8 cellular contexts compared by ENCODE assay signal in the genomic region with DNA sequence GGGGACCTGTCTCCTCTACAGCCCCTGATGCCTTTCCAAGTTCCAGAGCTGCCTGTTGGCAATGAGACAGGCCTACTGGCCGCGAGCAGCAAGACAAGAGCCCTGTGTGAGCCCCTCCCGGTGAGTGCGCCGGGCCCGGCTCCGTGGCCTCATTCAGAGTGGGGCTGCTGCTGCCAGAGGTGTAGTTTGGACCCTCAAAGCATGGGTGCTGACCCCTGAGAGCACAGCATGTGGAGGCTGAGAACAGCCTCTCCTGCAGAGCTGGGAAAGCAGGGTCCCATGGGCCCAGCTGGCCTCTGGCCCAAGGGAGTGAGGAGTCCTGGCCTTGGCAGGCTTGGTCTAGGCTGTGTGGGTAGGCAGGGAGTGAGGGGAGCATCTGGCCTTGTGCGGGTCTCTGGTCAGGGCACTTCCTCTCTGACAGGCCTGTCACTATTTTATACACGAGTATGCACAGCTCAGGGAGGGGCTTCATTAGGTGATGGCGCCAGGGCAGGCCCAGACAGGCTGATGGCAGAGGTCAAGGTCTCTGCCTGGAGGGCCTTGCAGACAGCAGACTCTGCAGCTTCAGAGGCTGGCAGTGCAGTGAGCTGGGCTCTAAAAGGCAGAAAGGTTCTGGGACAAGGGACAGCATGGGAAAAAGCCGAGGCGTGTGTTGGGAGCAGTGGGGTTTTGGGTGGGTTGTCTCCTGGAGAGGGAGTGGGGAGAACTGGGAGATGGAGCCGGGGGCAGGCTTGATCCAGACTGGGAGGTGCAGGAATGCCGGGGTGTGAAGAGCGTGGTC. TPM values are rescaled to one million over a fixed set of nuclear protein-coding genes. Genes with fewer than 3 reads are reported as not detected.
DNase-seq lines count a peak whose midpoint lies in the region; ATAC-seq and TF ChIP-seq lines count a peak whose summit lies in the region.
"Had no signal": no experiment of that assay in that cellular context is flagged by ENCODE, and none has a peak within 500 bp of the region (broad histone marks: within the 10 kb centered on the region; RNA-seq: fewer than 3 reads in every experiment).

No MANE protein-coding gene starts in this region.

- H3K36me3 Mint-ChIP-seq in central memory CD8-positive, alpha-beta T cell (ENCODE audit: insufficient read depth) = peaks cover 42% of the 10 kb centered on the region

- H3K27ac Mint-ChIP-seq in central memory CD8-positive, alpha-beta T cell (ENCODE audit: low read depth) = peak overlapping the region; percentile 87

- H3K4me1 ChIP-seq in DND-41 (ENCODE audit: insufficient read depth, low read length) = no peaks in the 10 kb centered on the region
- H3K4me1 ChIP-seq in neuronal stem cell (ENCODE audit: control insufficient read depth in 2 of 2, insufficient read depth in 1 of 2, low read depth in 1 of 2, low read length in 2 of 2) = peaks cover 3 to 5% of the 10 kb centered on the region in 2 donors
- H3K4me1 ChIP-seq in transverse colon = no peaks in the 10 kb centered on the region

- no peak overlapping the region for H4K8ac ChIP-seq in neuronal stem cell (ENCODE audit: low read depth, low read length)

- H3K27ac ChIP-seq in DND-41 (ENCODE audit: low read length) (no peak overlapping the region), neuronal stem cell (replicated peaks; ENCODE audit: low read length) (no peak overlapping the region), transverse colon (no peak overlapping the region)

- H3K4me2 ChIP-seq in DND-41 (ENCODE audit: insufficient read depth, low read length) (no peak overlapping the region), neuronal stem cell (ENCODE audit: insufficient read depth, low read length, poor library complexity, severe bottlenecking) (peak overlapping the region; percentile 11)

- intact Hi-C loops in transverse colon (cut with DNase I; ENCODE audit: low total_unique reads) = no loop called here

- no CpG with 5 or more reads among the region's 15 CpGs for WGBS in neuronal stem cell (ENCODE audit: extremely low coverage in 2 of 2, insufficient read length in 2 of 2, insufficient replicate concordance in 1 of 2), 2 donors
- WGBS in transverse colon (ENCODE audit: low coverage in 1 of 2), 2 donors = 84% methylated on average over 15 of the region's 15 CpGs; no CpG with 5 or more reads in 1 of the 2 donors

- H4K20me1 ChIP-seq in DND-41 (ENCODE audit: insufficient read depth, low read length) = peaks cover 10% of the 10 kb centered on the region; the same call in 1 of the 2 replicates

- H3K79me2 ChIP-seq in DND-41 (ENCODE audit: insufficient read depth, low read length) = no peaks in the 10 kb centered on the region

- H2BK120ac ChIP-seq in neuronal stem cell (ENCODE audit: low read depth, low read length) = peak overlapping the region; percentile 47

- H2AFZ ChIP-seq in DND-41 (ENCODE audit: low read depth, low read length) (no peak overlapping the region), neuronal stem cell (ENCODE audit: low read length) (no peak overlapping the region)

- H3K9me3 ChIP-seq in DND-41 (ENCODE audit: insufficient read depth, low read length, severe bottlenecking) (no peaks in the 10 kb centered on the region), neuronal stem cell (replicated peaks in 1 of 2; ENCODE audit: control insufficient read depth in 2 of 2, insufficient read depth in 1 of 2, low read depth in 1 of 2, low read length in 2 of 2) (no peaks in the 10 kb centered on the region), transverse colon (no peaks in the 10 kb centered on the region)

- no peak overlapping the region for H3K4me3 ChIP-seq in DND-41 (ENCODE audit: low read depth in 1 of 2, low read length in 2 of 2)
- H3K4me3 ChIP-seq in neuronal stem cell (ENCODE audit: low read length in 2 of 2) = no peak overlapping the region
- H3K4me3 ChIP-seq in transverse colon = no peak overlapping the region

- H3K79me1 ChIP-seq in neuronal stem cell (ENCODE audit: low read depth, low read length) = no peaks in the 10 kb centered on the region

- peak overlapping the region; percentile 44 for H2BK5ac ChIP-seq in neuronal stem cell (ENCODE audit: low read length)

- no peaks in the 10 kb centered on the region for H3K27me3 Mint-ChIP-seq in central memory CD8-positive, alpha-beta T cell

- H3K4ac ChIP-seq in neuronal stem cell (ENCODE audit: low read length) = no peak overlapping the region

- DNase-seq in DND-41 = no peak
- DNase-seq in NCI-H1105 (lab: John Stamatoyannopoulos, UW) = peak; percentile 10
- no peak for DNase-seq in central memory CD8-positive, alpha-beta T cell (ENCODE audit: low spot score in 2 of 2)
- no peak for DNase-seq in neuronal stem cell (ENCODE audit: low spot score)
- no peak for DNase-seq in transverse colon
- DNase-seq in KBM-7 = no peak
- DNase-seq in SW480 (ENCODE audit: low spot score) = no peak
- DNase-seq: activated CD4-positive, alpha-beta T cell treated with anti-CD3 and anti-CD28 coated beads for 48 hours had no signal

- TF ChIP-seq POLR2A in transverse colon (IDR thresholded peaks at IDR 0.05) = no peak

- H3K4me1 Mint-ChIP-seq in central memory CD8-positive, alpha-beta T cell = peaks cover 16% of the 10 kb centered on the region

- H3K18ac ChIP-seq in neuronal stem cell (ENCODE audit: low read length) = peak overlapping the region; percentile 57

- H3K27me3 ChIP-seq in DND-41 (ENCODE audit: insufficient read depth, low read length, poor library complexity) = no peaks in the 10 kb centered on the region
- no peaks in the 10 kb centered on the region for H3K27me3 ChIP-seq in neuronal stem cell (ENCODE audit: control insufficient read depth in 3 of 3, insufficient read depth in 3 of 3, low read depth in 1 of 3, low read length in 3 of 3)
- H3K27me3 ChIP-seq in transverse colon = no peaks in the 10 kb centered on the region

- no peaks in the 10 kb centered on the region for H3K9me3 Mint-ChIP-seq in central memory CD8-positive, alpha-beta T cell

- peak overlapping the region; percentile 94 for H3K14ac ChIP-seq in neuronal stem cell (ENCODE audit: low read length)

- H4K91ac ChIP-seq in neuronal stem cell (ENCODE audit: low read depth, low read length, poor library complexity) = peak overlapping the region; percentile 92

- in situ Hi-C loops in transverse colon (cut with MboI; ENCODE audit: low pct_ligation_motif_present in 1 of 4, low pct_unique_long_range_greater_than_20kb in 1 of 4, low sequenced_read_pairs in 3 of 4) = no loop called here
- in situ Hi-C loops in KBM-7 (cut with MboI; ENCODE audit: low pct_unique_long_range_greater_than_20kb, low sequenced_read_pairs) = no loop called here

- peak overlapping the region; percentile 71 for H2AK5ac ChIP-seq in neuronal stem cell (ENCODE audit: low read depth, low read length)

- peak overlapping the region; percentile 65 for H3K23ac ChIP-seq in neuronal stem cell (ENCODE audit: low read depth, low read length, poor library complexity)

- no peak overlapping the region for H3K9ac ChIP-seq in DND-41 (ENCODE audit: low read depth, low read length)
- H3K9ac ChIP-seq in neuronal stem cell (ENCODE audit: low read depth, low read length, poor library complexity) = no peak overlapping the region

- TF ChIP-seq CTCF in DND-41 (IDR thresholded peaks at IDR 0.05; ENCODE audit: borderline replicate concordance, extremely low read depth, low read length, poor library complexity, severe bottlenecking) (no peak), transverse colon (IDR thresholded peaks at IDR 0.05) (no peak)

- peak; percentile 27; the same call in 2 of the 3 replicates for ATAC-seq in DND-41 (ENCODE audit: insufficient read depth, low read depth)
- no peak for ATAC-seq in central memory CD8-positive, alpha-beta T cell (replicated peaks; ENCODE audit: extremely low read depth, poor library complexity, severe bottlenecking)

- H2BK12ac ChIP-seq in neuronal stem cell (ENCODE audit: low read length) = no peak overlapping the region

- TF ChIP-seq EP300 in transverse colon (IDR thresholded peaks at IDR 0.05; ENCODE audit: low read depth) = no peak

- H2BK15ac ChIP-seq in neuronal stem cell (ENCODE audit: low read length) = no peak overlapping the region

- no peak overlapping the region for H3K4me3 Mint-ChIP-seq in central memory CD8-positive, alpha-beta T cell

- H3K36me3 ChIP-seq in DND-41 (ENCODE audit: insufficient read depth, low read length) (peaks cover 28% of the 10 kb centered on the region), neuronal stem cell (replicated peaks in 1 of 2; ENCODE audit: control insufficient read depth in 2 of 2, insufficient read depth in 2 of 2, low read length in 2 of 2) (peaks cover 9 to 28% of the 10 kb centered on the region in 2 donors), transverse colon (no peaks in the 10 kb centered on the region)

RNA-seq across cellular contexts. Expression of a gene that starts 43.4 kb away (rescaled TPM):
- polyA plus RNA-seq in neuronal stem cell (2013, experiment 1 of 2) = 3.6 TPM
- 3.3 TPM for polyA plus RNA-seq in neuronal stem cell (2013, experiment 2 of 2)
- total RNA-seq in transverse colon = 10 to 100 TPM in 3 of 4 donors, 1 to 10 TPM in 1; 4.6 to 44.9 (median 14.1) TPM

RNA-seq across cellular contexts. Expression of a gene that starts 59.1 kb away (rescaled TPM):
- 185 TPM for polyA plus RNA-seq in neuronal stem cell (2013, experiment 1 of 2)
- polyA plus RNA-seq in neuronal stem cell (2013, experiment 2 of 2) = 195 TPM
- total RNA-seq in transverse colon = 10 to 100 TPM; 29.9 to 58.0 (median 38.5) TPM
